In genomic region chr14:34310724-34311123, GRCh38 we compare ENCODE assay signal across 37 cellular contexts.
"Had no signal": no experiment of that assay in that cellular context is flagged by ENCODE, and none has a peak within 500 bp of the region (broad histone marks: within the 10 kb centered on the region; RNA-seq: fewer than 3 reads in every experiment).

No MANE protein-coding gene starts in this region.

- H3K9me3 ChIP-seq: adrenal gland, body of pancreas, breast epithelium had no signal

- H3K4me3 ChIP-seq: adrenal gland, body of pancreas, breast epithelium had no signal

- H3K4me1 ChIP-seq: adrenal gland, body of pancreas, breast epithelium had no signal

- ATAC-seq: activated CD8-positive, alpha-beta T cell treated with anti-CD3 and anti-CD28 coated beads for 36 hours; activated naive CD4-positive, alpha-beta T cell treated with anti-CD3 and anti-CD28 coated beads, Interleukin-2, amount 50 U/mL, for 72 hours; activated T-cell treated with anti-CD3 and anti-CD28 coated beads, Interleukin-2, amount 50 U/mL, for 4 hours; activated T-cell treated with anti-CD3 and anti-CD28 coated beads, Interleukin-2, amount 50 U/mL, for 72 hours; activated T-helper 17 cell treated with anti-CD3 and anti-CD28 coated beads, Interleukin-2, amount 50 U/mL, for 72 hours; body of pancreas had no signal

- H3K27ac Mint-ChIP-seq: activated B cell treated with CpG ODN at 0.5 μM for 24 hours; activated CD4-positive, alpha-beta memory T cell treated with anti-CD3 and anti-CD28 coated beads for 36 hours; activated CD4-positive, alpha-beta T cell treated with anti-CD3 and anti-CD28 coated beads, Interleukin-2, amount 10 ng/mL, durations not matched to agents 24 days and 14 days; activated CD8-positive, alpha-beta T cell treated with anti-CD3 and anti-CD28 coated beads for 36 hours; activated naive CD4-positive, alpha-beta T cell treated with anti-CD3 and anti-CD28 coated beads for 36 hours; activated naive CD4-positive, alpha-beta T cell treated with anti-CD3 and anti-CD28 coated beads, Interleukin-2, amount 50 U/mL, for 72 hours; activated naive CD8-positive, alpha-beta T cell treated with anti-CD3 and anti-CD28 coated beads for 36 hours; activated T-cell treated with anti-CD3 and anti-CD28 coated beads, Interleukin-2, amount 50 U/mL, for 72 hours; activated T-helper 1 cell treated with anti-CD3 and anti-CD28 coated beads, Interleukin-12 subunit alpha, Interleukin-12 subunit beta, Interleukin-2, Interleukin-4 antibody, amounts not matched to agents 30 ng/mL and 10 ng/mL and 1 ng/mL, durations not matched to agents 14 hours and 24 hours and 36 hours; activated T-helper 17 cell treated with anti-CD3 and anti-CD28 coated beads, Interleukin-2, amount 50 U/mL, for 72 hours; T-helper 1 cell treated with Interleukin-12 subunit alpha and Interleukin-12 subunit beta and Interleukin-4 antibody, amounts not matched to agents 30 μg/mL and 1 μg/mL, for 36 hours; T-helper 2 cell treated with Interferon-gamma antibody and Interleukin-4, amounts not matched to agents 5 μg/mL and 100 μg/mL, for 36 hours had no signal

- H3K36me3 Mint-ChIP-seq: activated CD4-positive, alpha-beta memory T cell treated with anti-CD3 and anti-CD28 coated beads for 36 hours; activated naive CD4-positive, alpha-beta T cell treated with anti-CD3 and anti-CD28 coated beads, Interleukin-2, amount 50 U/mL, for 72 hours; activated naive CD8-positive, alpha-beta T cell treated with anti-CD3 and anti-CD28 coated beads for 36 hours had no signal

- H3K4me3 Mint-ChIP-seq: activated B cell treated with CpG ODN at 0.5 μM for 24 hours; activated CD4-positive, alpha-beta memory T cell treated with anti-CD3 and anti-CD28 coated beads for 36 hours; activated CD4-positive, alpha-beta T cell treated with anti-CD3 and anti-CD28 coated beads, Interleukin-2, amount 10 ng/mL, durations not matched to agents 24 days and 14 days; activated CD8-positive, alpha-beta T cell treated with anti-CD3 and anti-CD28 coated beads for 36 hours; activated naive CD4-positive, alpha-beta T cell treated with anti-CD3 and anti-CD28 coated beads for 36 hours; activated naive CD8-positive, alpha-beta T cell treated with anti-CD3 and anti-CD28 coated beads for 36 hours; activated T-cell treated with anti-CD3 and anti-CD28 coated beads, Interleukin-2, amount 50 U/mL, for 4 hours; activated T-cell treated with anti-CD3 and anti-CD28 coated beads, Interleukin-2, amount 50 U/mL, for 72 hours; activated T-helper 1 cell treated with anti-CD3 and anti-CD28 coated beads, Interleukin-12 subunit alpha, Interleukin-12 subunit beta, Interleukin-2, Interleukin-4 antibody, amounts not matched to agents 30 ng/mL and 10 ng/mL and 1 ng/mL, durations not matched to agents 14 hours and 24 hours and 36 hours; activated T-helper 17 cell treated with anti-CD3 and anti-CD28 coated beads, Interleukin-2, amount 50 U/mL, for 72 hours; T-helper 1 cell treated with Interleukin-12 subunit alpha and Interleukin-12 subunit beta and Interleukin-4 antibody, amounts not matched to agents 30 μg/mL and 1 μg/mL, for 36 hours; T-helper 2 cell treated with Interferon-gamma antibody and Interleukin-4, amounts not matched to agents 5 μg/mL and 100 μg/mL, for 36 hours had no signal

- FAIRE-seq: astrocyte, TTC549 had no signal

- H3K36me3 ChIP-seq: adrenal gland, brain microvascular endothelial cell, breast epithelium had no signal

- H3K9me3 Mint-ChIP-seq: activated B cell treated with CpG ODN at 0.5 μM for 24 hours; activated CD4-positive, alpha-beta memory T cell treated with anti-CD3 and anti-CD28 coated beads for 36 hours; activated CD4-positive, alpha-beta T cell treated with anti-CD3 and anti-CD28 coated beads, Interleukin-2, amount 10 ng/mL, durations not matched to agents 24 days and 14 days; activated CD8-positive, alpha-beta T cell treated with anti-CD3 and anti-CD28 coated beads for 36 hours; activated naive CD4-positive, alpha-beta T cell treated with anti-CD3 and anti-CD28 coated beads for 36 hours; activated naive CD4-positive, alpha-beta T cell treated with anti-CD3 and anti-CD28 coated beads, Interleukin-2, amount 50 U/mL, for 72 hours; activated naive CD8-positive, alpha-beta T cell treated with anti-CD3 and anti-CD28 coated beads for 36 hours; activated T-cell treated with anti-CD3 and anti-CD28 coated beads, Interleukin-2, amount 50 U/mL, for 4 hours; activated T-cell treated with anti-CD3 and anti-CD28 coated beads, Interleukin-2, amount 50 U/mL, for 72 hours; activated T-helper 1 cell treated with anti-CD3 and anti-CD28 coated beads, Interleukin-12 subunit alpha, Interleukin-12 subunit beta, Interleukin-2, Interleukin-4 antibody, amounts not matched to agents 30 ng/mL and 10 ng/mL and 1 ng/mL, durations not matched to agents 14 hours and 24 hours and 36 hours; activated T-helper 17 cell treated with anti-CD3 and anti-CD28 coated beads, Interleukin-2, amount 50 U/mL, for 72 hours; T-helper 1 cell treated with Interleukin-12 subunit alpha and Interleukin-12 subunit beta and Interleukin-4 antibody, amounts not matched to agents 30 μg/mL and 1 μg/mL, for 36 hours; T-helper 2 cell treated with Interferon-gamma antibody and Interleukin-4, amounts not matched to agents 5 μg/mL and 100 μg/mL, for 36 hours had no signal

- H3K4me1 Mint-ChIP-seq: activated B cell treated with CpG ODN at 0.5 μM for 24 hours; activated CD4-positive, alpha-beta T cell treated with anti-CD3 and anti-CD28 coated beads, Interleukin-2, amount 10 ng/mL, durations not matched to agents 24 days and 14 days; activated naive CD8-positive, alpha-beta T cell treated with anti-CD3 and anti-CD28 coated beads for 36 hours; activated T-helper 17 cell treated with anti-CD3 and anti-CD28 coated beads, Interleukin-2, amount 50 U/mL, for 72 hours had no signal

- H3K27me3 ChIP-seq: adrenal gland, body of pancreas, brain microvascular endothelial cell, breast epithelium had no signal

- DNase-seq: activated B cell treated with CpG ODN at 0.5 μM for 24 hours; activated CD4-positive, alpha-beta memory T cell treated with anti-CD3 and anti-CD28 coated beads for 36 hours; activated CD4-positive, alpha-beta T cell treated with anti-CD3 and anti-CD28 coated beads for 4 hours; activated CD4-positive, alpha-beta T cell treated with anti-CD3 and anti-CD28 coated beads, Interleukin-2, amount 10 ng/mL, durations not matched to agents 24 days and 14 days; activated CD4-positive, alpha-beta T cell treated with anti-CD3 and anti-CD28 coated beads, Interleukin-2, amount 50 U/mL, for 1 hour; activated CD4-positive, alpha-beta T cell treated with anti-CD3 and anti-CD28 coated beads, Interleukin-2, amount 50 U/mL, for 4 hours; activated CD4-positive, CD25-positive, alpha-beta regulatory T cell treated with anti-CD3 and anti-CD28 coated beads, Interleukin-2, amount 50 U/mL, for 72 hours; activated CD8-positive, alpha-beta memory T cell treated with anti-CD3 and anti-CD28 coated beads, Interleukin-2, amount 50 U/mL, for 4 hours; activated CD8-positive, alpha-beta T cell treated with anti-CD3 and anti-CD28 coated beads for 36 hours; activated effector memory CD4-positive, alpha-beta T cell treated with anti-CD3 and anti-CD28 coated beads, Interleukin-2, amount 50 U/mL, for 16 hours; activated gamma-delta T cell treated with Interleukin-2 at 50 U/mL for 16 hours; activated naive CD4-positive, alpha-beta T cell; activated naive CD4-positive, alpha-beta T cell treated with anti-CD3 and anti-CD28 coated beads for 36 hours; activated naive CD4-positive, alpha-beta T cell treated with anti-CD3 and anti-CD28 coated beads, Interleukin-2, amount 50 U/mL, for 16 hours; activated naive CD8-positive, alpha-beta T cell treated with anti-CD3 and anti-CD28 coated beads for 36 hours; activated T-cell treated with anti-CD3 and anti-CD28 coated beads for 4 hours; activated T-cell treated with anti-CD3 and anti-CD28 coated beads, Interleukin-2, amount 50 U/mL, for 1 hour; activated T-cell treated with anti-CD3 and anti-CD28 coated beads, Interleukin-2, amount 50 U/mL, for 4 hours; activated T-cell treated with anti-CD3 and anti-CD28 coated beads, Interleukin-2, amount 50 U/mL, for 72 hours; adrenal gland; amniotic stem cell; aorta; body of pancreas; brain microvascular endothelial cell; central memory CD4-positive, alpha-beta T cell; T-helper 1 cell; T-helper 2 cell; T-helper 9 cell had no signal

- H3K27ac ChIP-seq: adrenal gland, body of pancreas, brain microvascular endothelial cell, breast epithelium, VCaP had no signal
